Comparison of ENCODE assay signal across 18 cellular contexts in genomic region chr1:20716232-20716631, GRCh38. TPM values are rescaled to one million over a fixed set of nuclear protein-coding genes. Genes with fewer than 3 reads are reported as not detected.
A peak's percentile ranks its signal among the peaks of the same experiment; 100 is the strongest.
DNase-seq lines count a peak whose midpoint lies in the region; ATAC-seq and TF ChIP-seq lines count a peak whose summit lies in the region.
"Had no signal": no experiment of that assay in that cellular context is flagged by ENCODE, and none has a peak within 500 bp of the region (broad histone marks: within the 10 kb centered on the region; RNA-seq: fewer than 3 reads in every experiment).

No MANE protein-coding gene starts in this region.

- H3K36me3 Mint-ChIP-seq in CD4-positive, alpha-beta T cell (ENCODE audit: low read depth): no peaks in the 10 kb centered on the region
- H3K36me3 Mint-ChIP-seq in Caco-2 (ENCODE audit: insufficient read depth, unreplicated experiment): no peaks in the 10 kb centered on the region
- no peaks in the 10 kb centered on the region for H3K36me3 Mint-ChIP-seq in brain
- H3K36me3 Mint-ChIP-seq in natural killer cell treated with Interleukin-12 subunit alpha and Interleukin-12 subunit beta and Interleukin-15 and Interleukin-18, amount 100 ng/mL, for 72 hours: no peaks in the 10 kb centered on the region

- POLR2A ChIA-PET in CD4-positive, alpha-beta T cell (lab: Charles Lee): interaction anchor here (0.6 kb wide), 1 partner anchor 1206 kb away, joined by 6 read pairs; no protein-coding TSS in a partner anchor
- POLR2A ChIA-PET in Caco-2 (lab: Charles Lee): interaction anchor here (0.7 kb wide), 1 partner anchor 834 kb away, joined by 7 read pairs; no protein-coding TSS in a partner anchor

- H3K27me3 ChIP-seq in CD4-positive, alpha-beta T cell (ENCODE audit: control insufficient read depth, insufficient read depth, low read length): peaks cover 20% of the 10 kb centered on the region
- H3K27me3 ChIP-seq in Caco-2 (replicated peaks; ENCODE audit: control insufficient read depth, insufficient read depth, low read length) (no peaks in the 10 kb centered on the region), left lung (peaks cover 0 to 58% of the 10 kb centered on the region in 2 donors)

- no peak overlapping the region for H3K27ac Mint-ChIP-seq in CD4-positive, alpha-beta T cell
- H3K27ac Mint-ChIP-seq in Caco-2 (ENCODE audit: unreplicated experiment) (no peak overlapping the region), brain (peak overlapping the region in 2 of 5 experiments; percentile 15 to 35)
- no peak overlapping the region for H3K27ac Mint-ChIP-seq in natural killer cell treated with Interleukin-12 subunit alpha and Interleukin-12 subunit beta and Interleukin-15 and Interleukin-18, amount 100 ng/mL, for 72 hours

- H3K27ac ChIP-seq in CD4-positive, alpha-beta T cell (ENCODE audit: low read depth, low read length): no peak overlapping the region
- H3K27ac ChIP-seq in left lung: no peak overlapping the region
- H3K27ac ChIP-seq: tibial nerve had no signal

- CTCF ChIA-PET in CD4-positive, alpha-beta T cell (lab: Charles Lee): no interaction called here
- CTCF ChIA-PET in Caco-2 (lab: Charles Lee): interaction anchor here (0.7 kb wide), 1 partner anchor 19 kb away, joined by 5 read pairs; no protein-coding TSS in a partner anchor

- H3K36me3 ChIP-seq in Caco-2 (ENCODE audit: control insufficient read depth, insufficient read depth, low read length): no peaks in the 10 kb centered on the region
- no peaks in the 10 kb centered on the region for H3K36me3 ChIP-seq in left lung
- H3K36me3 ChIP-seq: tibial nerve had no signal

- H3K4me3 Mint-ChIP-seq in CD4-positive, alpha-beta T cell: peak overlapping the region; percentile 78
- H3K4me3 Mint-ChIP-seq in Caco-2 (ENCODE audit: unreplicated experiment) (peak overlapping the region; percentile 60), brain (peak overlapping the region; percentile 29 to 78 (median 76))
- peak overlapping the region; percentile 76 for H3K4me3 Mint-ChIP-seq in natural killer cell treated with Interleukin-12 subunit alpha and Interleukin-12 subunit beta and Interleukin-15 and Interleukin-18, amount 100 ng/mL, for 72 hours

- no peaks in the 10 kb centered on the region for H3K9me3 Mint-ChIP-seq in CD4-positive, alpha-beta T cell
- H3K9me3 Mint-ChIP-seq in Caco-2 (ENCODE audit: unreplicated experiment) (no peaks in the 10 kb centered on the region), brain (peaks cover 0 to 11% (median 0%) of the 10 kb centered on the region in 5 experiments)
- no peaks in the 10 kb centered on the region for H3K9me3 Mint-ChIP-seq in natural killer cell treated with Interleukin-12 subunit alpha and Interleukin-12 subunit beta and Interleukin-15 and Interleukin-18, amount 100 ng/mL, for 72 hours

- no peak for DNase-seq in CD4-positive, alpha-beta T cell
- DNase-seq in Caco-2 (no peak), SHP77 treated with DMSO at 0.1 percent for 48 hours (lab: John Stamatoyannopoulos, UW) (no peak), left lung (no peak), SIG-M5 (lab: John Stamatoyannopoulos, UW) (no peak)
- no peak for DNase-seq in natural killer cell treated with Interleukin-12 subunit alpha and Interleukin-12 subunit beta and Interleukin-15 and Interleukin-18, amount 100 ng/mL, for 72 hours (ENCODE audit: low spot score)
- DNase-seq: activated gamma-delta T cell; dermis blood vessel endothelial cell; mesendoderm; NCI-H1930; NCI-H524 treated with DMSO at 0.1 percent for 48 hours; PC-3; stimulated activated CD4-positive, alpha-beta T cell treated with anti-CD3 and anti-CD28 coated beads, Interleukin-4, amount 100 ng/mL, for 24 hours; stimulated activated CD8-positive, alpha-beta memory T cell treated with anti-CD3 and anti-CD28 coated beads, Interleukin-4, amount 100 ng/mL, for 48 hours had no signal

- intact Hi-C loops in CD4-positive, alpha-beta T cell (cut with DNase I, micrococcal nuclease): no loop called here
- intact Hi-C loops in Caco-2 (cut with micrococcal nuclease; ENCODE audit: unreplicated experiment) (no loop called here), left lung (cut with DNase I) (no loop called here)

- H3K4me3 ChIP-seq in Caco-2 (ENCODE audit: low read depth, low read length) (no peak overlapping the region), left lung (no peak overlapping the region)
- H3K4me3 ChIP-seq: tibial nerve had no signal

- H3K4me1 ChIP-seq in Caco-2 (peaks cover 11% of the 10 kb centered on the region), left lung (peaks cover 0 to 10% of the 10 kb centered on the region in 2 donors)

- ATAC-seq in CD4-positive, alpha-beta T cell (ENCODE audit: poor library complexity): no peak
- ATAC-seq in natural killer cell treated with Interleukin-12 subunit alpha and Interleukin-12 subunit beta and Interleukin-15 and Interleukin-18, amount 100 ng/mL, for 72 hours: no peak
- ATAC-seq in left lung: no peak
- ATAC-seq in HG03045 (IDR thresholded peaks at IDR 0.05; ENCODE audit: unreplicated experiment): no peak
- ATAC-seq: HCT116, PC-3 had no signal

- BruUV-seq in Caco-2 (replicated peaks; lab: Mats Ljungman, UMichigan): no TSS peak

- H3K4me1 Mint-ChIP-seq in CD4-positive, alpha-beta T cell (ENCODE audit: low read depth): peaks cover 13% of the 10 kb centered on the region
- H3K4me1 Mint-ChIP-seq in Caco-2 (ENCODE audit: low read depth, unreplicated experiment): peaks cover 6% of the 10 kb centered on the region
- H3K4me1 Mint-ChIP-seq in brain: peaks cover 24% of the 10 kb centered on the region
- peaks cover 6 to 10% of the 10 kb centered on the region in 2 donors for H3K4me1 Mint-ChIP-seq in natural killer cell treated with Interleukin-12 subunit alpha and Interleukin-12 subunit beta and Interleukin-15 and Interleukin-18, amount 100 ng/mL, for 72 hours (ENCODE audit: low read depth in 2 of 2)

- H3K27me3 Mint-ChIP-seq in CD4-positive, alpha-beta T cell: peaks cover 31% of the 10 kb centered on the region
- H3K27me3 Mint-ChIP-seq in Caco-2 (ENCODE audit: insufficient read depth, unreplicated experiment) (peaks cover 3% of the 10 kb centered on the region), brain (peaks cover 7% of the 10 kb centered on the region)
- H3K27me3 Mint-ChIP-seq in natural killer cell treated with Interleukin-12 subunit alpha and Interleukin-12 subunit beta and Interleukin-15 and Interleukin-18, amount 100 ng/mL, for 72 hours: peaks cover 13 to 20% of the 10 kb centered on the region in 2 donors

- TF ChIP-seq CTCF in CD4-positive, alpha-beta T cell (IDR thresholded peaks at IDR 0.05): no peak
- no peak for TF ChIP-seq CTCF in Caco-2 (IDR thresholded peaks at IDR 0.05; ENCODE audit: insufficient read depth in 1 of 2, low read depth in 1 of 2, low read length in 1 of 2, severe bottlenecking in 1 of 2, unreplicated experiment in 1 of 2)
- no peak for TF ChIP-seq CTCF in brain (conservative IDR thresholded peaks at IDR 0.05)
- TF ChIP-seq CTCF in left lung (IDR thresholded peaks at IDR 0.05): no peak

- no peaks in the 10 kb centered on the region for H3K9me3 ChIP-seq in CD4-positive, alpha-beta T cell (ENCODE audit: control insufficient read depth, low read length)
- H3K9me3 ChIP-seq in Caco-2 (no peaks in the 10 kb centered on the region), left lung (no peaks in the 10 kb centered on the region)
- H3K9me3 ChIP-seq: tibial nerve had no signal

RNA-seq across cellular contexts. Expression of gene KIF17, which starts 1.6 kb away (rescaled TPM):
- not detected for total RNA-seq in CD4-positive, alpha-beta T cell
- total RNA-seq in Caco-2 (2022) (1.3 and 1.5 TPM in 2 replicates), left lung (1 to 10 TPM; 4.1 to 4.5 TPM)
- 12.0 TPM for polyA plus RNA-seq in brain (ENCODE audit: insufficient read depth, low read depth, low replicate concordance)
- total RNA-seq in natural killer cell treated with Interleukin-12 subunit alpha and Interleukin-12 subunit beta and Interleukin-15 and Interleukin-18, amount 100 ng/mL, for 72 hours: not detected

RNA-seq across cellular contexts. Expression of gene SH2D5, which starts 16.3 kb away (rescaled TPM):
- under 1 TPM in 1 of 2 experiments, not detected in 1; 0.08 TPM for total RNA-seq in CD4-positive, alpha-beta T cell
- total RNA-seq in Caco-2 (2022): 2.8 and 3.5 TPM in 2 replicates
- 14.3 TPM for polyA plus RNA-seq in brain (ENCODE audit: insufficient read depth, low read depth, low replicate concordance)
- under 1 TPM; 0.14 to 0.19 TPM for total RNA-seq in natural killer cell treated with Interleukin-12 subunit alpha and Interleukin-12 subunit beta and Interleukin-15 and Interleukin-18, amount 100 ng/mL, for 72 hours
- 1 to 10 TPM in 1 of 2 donors, under 1 TPM in 1; 0.12 to 1.8 TPM for total RNA-seq in left lung
- total RNA-seq: tibial nerve had no signal

RNA-seq across cellular contexts. Expression of gene DDOST, which starts 55.1 kb away (rescaled TPM):
- 100 to 1,000 TPM in 1 of 2 experiments, 10 to 100 TPM in 1; 96.1 to 101 TPM for total RNA-seq in CD4-positive, alpha-beta T cell
- total RNA-seq in Caco-2 (2022): 332 and 339 TPM in 2 replicates
- 163 TPM for polyA plus RNA-seq in brain (ENCODE audit: insufficient read depth, low read depth, low replicate concordance)
- total RNA-seq in natural killer cell treated with Interleukin-12 subunit alpha and Interleukin-12 subunit beta and Interleukin-15 and Interleukin-18, amount 100 ng/mL, for 72 hours: 100 to 1,000 TPM; 176 to 227 TPM
- total RNA-seq in left lung: 100 to 1,000 TPM; 211 to 246 TPM
